ENCODE assay signal across 8 cellular contexts in genomic region chr11:36149538-36150242, GRCh38.
DNase-seq lines count a peak whose midpoint lies in the region; ATAC-seq and TF ChIP-seq lines count a peak whose summit lies in the region.

No MANE protein-coding gene starts in this region.

- peak overlapping the region; percentile 73 for H3K4me2 ChIP-seq in osteoblast (ENCODE audit: insufficient read depth, low read length)

- H3K27ac ChIP-seq in AG04450 (ENCODE audit: low read depth, low read length) (peak overlapping the region; percentile 95), WERI-Rb-1 (no peak overlapping the region), esophagus squamous epithelium (peak overlapping the region in 3 of 4 donors; percentile 11 to 46 (median 42)), osteoblast (ENCODE audit: low read depth, low read length) (peak overlapping the region; percentile 92)

- 23 to 62% methylated on average over 4 to 8 of the region's 8 CpGs for WGBS in esophagus squamous epithelium, 2 donors

- H3K4me1 ChIP-seq in esophagus squamous epithelium (peaks cover 0 to 13% (median 6%) of the 10 kb centered on the region in 3 donors), osteoblast (ENCODE audit: insufficient read depth, low read length) (peaks cover 34% of the 10 kb centered on the region)

- no peaks in the 10 kb centered on the region for H3K27me3 ChIP-seq in AG04450 (ENCODE audit: control insufficient read depth, insufficient read depth, low read length)
- no peaks in the 10 kb centered on the region for H3K27me3 ChIP-seq in MG63
- H3K27me3 ChIP-seq in WERI-Rb-1 (ENCODE audit: insufficient read depth, low read depth, severe bottlenecking), result no peaks in the 10 kb centered on the region
- H3K27me3 ChIP-seq in esophagus squamous epithelium, result no peaks in the 10 kb centered on the region
- H3K27me3 ChIP-seq in osteoblast (ENCODE audit: insufficient read depth, low read length), result no peaks in the 10 kb centered on the region

- ATAC-seq in HG02610 (IDR thresholded peaks at IDR 0.05; ENCODE audit: unreplicated experiment), result peak; percentile 96

- no peaks in the 10 kb centered on the region for H3K9me3 ChIP-seq in AG04450 (ENCODE audit: control insufficient read depth, insufficient read depth, low read length)
- 0 out of 2 replicates have a peak, but pooled peaks cover 2% of the 10 kb centered on the region for H3K9me3 ChIP-seq in MG63
- H3K9me3 ChIP-seq in WERI-Rb-1 (ENCODE audit: severe bottlenecking), result no peaks in the 10 kb centered on the region
- no peaks in the 10 kb centered on the region for H3K9me3 ChIP-seq in esophagus squamous epithelium
- H3K9me3 ChIP-seq in osteoblast (ENCODE audit: low read depth, low read length), result no peaks in the 10 kb centered on the region

- H3K36me3 ChIP-seq in MG63 (peaks cover 8% of the 10 kb centered on the region; the same call in 1 of the 2 replicates), WERI-Rb-1 (no peaks in the 10 kb centered on the region; the same call in 1 of the 2 replicates), esophagus squamous epithelium (no peaks in the 10 kb centered on the region), osteoblast (ENCODE audit: insufficient read depth, low read length) (no peaks in the 10 kb centered on the region)

- H3K4me3 ChIP-seq in AG04450 (ENCODE audit: low read depth, low read length), result no peak overlapping the region
- H3K4me3 ChIP-seq in MG63, result no peak overlapping the region
- no peak overlapping the region for H3K4me3 ChIP-seq in WERI-Rb-1 (ENCODE audit: low read depth, low read length)
- no peak overlapping the region for H3K4me3 ChIP-seq in esophagus squamous epithelium
- H3K4me3 ChIP-seq in osteoblast (ENCODE audit: insufficient read depth, low read length), result peak overlapping the region; percentile 26

- TF ChIP-seq POLR2A in esophagus squamous epithelium (IDR thresholded peaks at IDR 0.05), result no peak

- H2AFZ ChIP-seq in osteoblast (ENCODE audit: low read length), result peak overlapping the region; percentile 66

- TF ChIP-seq CTCF in AG04450 (IDR thresholded peaks at IDR 0.05; ENCODE audit: low read depth, low read length) (peak; percentile 67), GM12872 (IDR thresholded peaks at IDR 0.05; ENCODE audit: insufficient read depth, low read depth, low read length) (peak; percentile 57), WERI-Rb-1 (IDR thresholded peaks at IDR 0.05; ENCODE audit: low read depth, low read length) (peak; percentile 72), esophagus squamous epithelium (IDR thresholded peaks at IDR 0.05) (peak in 5 of 6 experiments; percentile 24 to 50 (median 37)), osteoblast (IDR thresholded peaks at IDR 0.05; ENCODE audit: extremely low read depth, low read depth, low read length) (peak; percentile 66)

- CTCF ChIA-PET in AG04450 (lab: Charles Lee), result interaction anchor here (0.6 to 4.6 kb wide), 4 partner anchors 18 to 328 kb away, joined by 3 to 33 read pairs (median 7); no protein-coding TSS in a partner anchor

- DNase-seq in AG04450 (ENCODE audit: low read depth, low spot score), result peak; percentile 97
- peak; percentile 93 for DNase-seq in MG63
- DNase-seq in WERI-Rb-1, result peak; percentile 48
- DNase-seq in esophagus squamous epithelium (lab: John Stamatoyannopoulos, UW), result no peak
- peak; percentile 100 for DNase-seq in osteoblast (ENCODE audit: insufficient read length, low spot score, missing footprints)
- no peak for DNase-seq in NCI-H774 (lab: John Stamatoyannopoulos, UW)

- H3K79me2 ChIP-seq in osteoblast (ENCODE audit: insufficient read depth, low read length), result no peaks in the 10 kb centered on the region

- H4K20me1 ChIP-seq in osteoblast (ENCODE audit: insufficient read depth, low read length), result peaks cover 3% of the 10 kb centered on the region

- POLR2A ChIA-PET in AG04450 (lab: Yijun Ruan, JAX), result interaction anchor here (0.7 kb wide), 1 partner anchor 120 kb away, joined by 3 read pairs; no protein-coding TSS in a partner anchor

- intact Hi-C loops in esophagus squamous epithelium (cut with DNase I), result no loop called here

Comparison
In these comparisons a context has a peak if more than half of its experiments do, and no peak if none do; other contexts are left out.
1. DNase-seq: peak in AG04450 (single experiment), MG63 (single experiment), WERI-Rb-1 (single experiment) and osteoblast (single experiment); none in esophagus squamous epithelium (single experiment) and NCI-H774 (single experiment).
2. Peak in every context shown above with its lines, with median percentiles within 50 percentile points of each other: CTCF ChIP-seq.